ENCODE assay signal across 1 cellular context in the genomic region with DNA sequence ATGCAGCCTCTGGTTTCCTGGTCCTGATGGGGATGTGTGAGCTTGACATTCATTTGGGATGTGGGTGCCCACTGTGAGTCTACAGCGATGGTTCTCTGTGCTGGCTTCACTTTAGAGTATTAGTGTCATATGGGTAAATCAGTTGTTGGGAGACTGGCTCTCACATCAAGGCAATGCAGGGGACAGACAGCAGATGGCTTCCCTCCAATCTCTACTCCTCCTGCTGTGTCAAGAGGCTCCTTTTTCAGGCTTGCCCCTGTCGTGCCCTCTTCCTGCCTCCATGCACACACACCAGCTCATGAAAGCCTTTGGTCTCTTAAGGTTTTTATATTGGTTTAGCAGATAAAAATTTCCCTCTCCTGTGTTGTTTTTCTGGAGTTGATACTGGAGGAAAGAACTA.
TF ChIP-seq lines count a peak whose summit lies in the region.

No MANE protein-coding gene starts in this region.

TF ChIP-seq in SK-N-SH, 30 proteins besides CTCF, POLR2A, EP300 and RAD21 (continued from another document):
- TF ChIP-seq REST (IDR thresholded peaks at IDR 0.05; ENCODE audit: low read depth, low read length) = no peak
- TF ChIP-seq SMC3 (IDR thresholded peaks at IDR 0.05; ENCODE audit: low read depth, low read length) = no peak
- no peak for TF ChIP-seq TCF12 (IDR thresholded peaks at IDR 0.05)
- no peak for TF ChIP-seq RXRA (IDR thresholded peaks at IDR 0.05; ENCODE audit: borderline replicate concordance, low read depth)
- TF ChIP-seq CHD2 (IDR thresholded peaks at IDR 0.05; ENCODE audit: low read length, partially characterized antibody) = no peak
- no peak for TF ChIP-seq FOXJ3 (CRISPR knock-in tag; IDR thresholded peaks at IDR 0.05)
- TF ChIP-seq FOSL2 (IDR thresholded peaks at IDR 0.05; ENCODE audit: borderline replicate concordance, low read depth) = no peak
- TF ChIP-seq MXI1 (IDR thresholded peaks at IDR 0.05; ENCODE audit: low read depth, low read length) = no peak
- TF ChIP-seq MEF2A (IDR thresholded peaks at IDR 0.05; ENCODE audit: borderline replicate concordance, low read depth) = no peak
